8 cellular contexts compared by ENCODE assay signal in genomic region chr4:166252487-166253402, GRCh38.
DNase-seq lines count a peak whose midpoint lies in the region; ATAC-seq and TF ChIP-seq lines count a peak whose summit lies in the region.

No MANE protein-coding gene starts in this region.

- H3K4me1 ChIP-seq in IMR-90 (ENCODE audit: control insufficient read depth, insufficient read depth, low read length) (no peaks in the 10 kb centered on the region), mesendoderm (ENCODE audit: control insufficient read depth, low read depth, low read length) (no peaks in the 10 kb centered on the region)

- no peak overlapping the region for H2BK20ac ChIP-seq in IMR-90 (ENCODE audit: low read depth, low read length)

- TF ChIP-seq RAD21 in IMR-90 (IDR thresholded peaks at IDR 0.05; ENCODE audit: low read length) = no peak

- no peak overlapping the region for H2AK9ac ChIP-seq in IMR-90 (replicated peaks; ENCODE audit: low read depth, low read length, poor library complexity)

- CTCF ChIA-PET in IMR-90 (lab: Yijun Ruan, JAX) = no interaction called here

- TF ChIP-seq CTCF in IMR-90 (conservative IDR thresholded peaks at IDR 0.05; ENCODE audit: low read depth, low read length) (no peak), brain (conservative IDR thresholded peaks at IDR 0.05) (peak; percentile 32 to 50)

- POLR2A ChIA-PET in IMR-90 (lab: Charles Lee; ENCODE audit: unreplicated experiment) = no interaction called here

- no peak overlapping the region for H2BK120ac ChIP-seq in IMR-90 (ENCODE audit: low read depth, low read length)
- H2BK120ac ChIP-seq in mesendoderm (ENCODE audit: low read depth, low read length) = no peak overlapping the region

- H3K79me2 ChIP-seq in mesendoderm (ENCODE audit: control insufficient read depth, insufficient read depth, low read length) = no peaks in the 10 kb centered on the region

- H3K4me3 ChIP-seq in IMR-90 (ENCODE audit: insufficient read depth, low read depth, low read length) (no peak overlapping the region), mesendoderm (ENCODE audit: low read length) (no peak overlapping the region)

- H4K20me1 ChIP-seq in IMR-90 (ENCODE audit: insufficient read depth, low read length) = no peaks in the 10 kb centered on the region

- H3K4me3 Mint-ChIP-seq in brain = no peak overlapping the region

- H3K4me1 Mint-ChIP-seq in brain = no peaks in the 10 kb centered on the region

- H4K5ac ChIP-seq in IMR-90 (ENCODE audit: low read depth, low read length) (no peak overlapping the region), mesendoderm (ENCODE audit: low read length) (no peak overlapping the region)

- no peak for ATAC-seq in IMR-90 (ENCODE audit: low read depth)
- ATAC-seq in HG03280 (IDR thresholded peaks at IDR 0.05; ENCODE audit: unreplicated experiment) = no peak
- ATAC-seq in HG03025 (IDR thresholded peaks at IDR 0.05; ENCODE audit: low FRiP score, unreplicated experiment) = no peak
- no peak for ATAC-seq in HG03139 (IDR thresholded peaks at IDR 0.05; ENCODE audit: unreplicated experiment)

- intact Hi-C loops in IMR-90 (cut with micrococcal nuclease) = no loop called here

- no peak overlapping the region for H3K27ac Mint-ChIP-seq in brain

- H3K27ac ChIP-seq in IMR-90 (ENCODE audit: insufficient read depth, low read length) (no peak overlapping the region), mesendoderm (ENCODE audit: low read depth, low read length) (no peak overlapping the region)

- BruUV-seq in IMR-90 (replicated peaks; lab: Mats Ljungman, UMichigan) = no TSS peak

- H2AK5ac ChIP-seq in IMR-90 (ENCODE audit: low read depth, low read length) = no peak overlapping the region
- H2AK5ac ChIP-seq in mesendoderm (ENCODE audit: low read length) = no peak overlapping the region

- H3K4me2 ChIP-seq in IMR-90 (ENCODE audit: low read depth, low read length) = no peak overlapping the region
- H3K4me2 ChIP-seq in mesendoderm (ENCODE audit: low read length) = no peak overlapping the region

- no peaks in the 10 kb centered on the region for H3K9me1 ChIP-seq in IMR-90 (ENCODE audit: insufficient read depth, low read length)

- H3K27me3 ChIP-seq in IMR-90 (ENCODE audit: control insufficient read depth, insufficient read depth, low read length) (no peaks in the 10 kb centered on the region), mesendoderm (ENCODE audit: insufficient read depth, low read length, poor library complexity) (no peaks in the 10 kb centered on the region)

- no peak overlapping the region for H3K14ac ChIP-seq in IMR-90 (replicated peaks; ENCODE audit: low read depth, low read length)

- H2AFZ ChIP-seq in IMR-90 (replicated peaks; ENCODE audit: low read length, poor library complexity) = no peak overlapping the region

- H2BK15ac ChIP-seq in IMR-90 (ENCODE audit: low read depth, low read length) (no peak overlapping the region), mesendoderm (replicated peaks; ENCODE audit: low read depth) (no peak overlapping the region)

- H2BK5ac ChIP-seq in IMR-90 (ENCODE audit: low read depth, low read length, poor library complexity, severe bottlenecking) (no peak overlapping the region), mesendoderm (ENCODE audit: low read length) (no peak overlapping the region)

- H3K36me3 Mint-ChIP-seq in brain = no peaks in the 10 kb centered on the region

- no peak overlapping the region for H4K91ac ChIP-seq in IMR-90 (ENCODE audit: insufficient read depth, low read depth, low read length)

- no peak for TF ChIP-seq POLR2A in IMR-90 (IDR thresholded peaks at IDR 0.05; ENCODE audit: low read depth, low read length)

- dilution Hi-C loops in IMR-90 (cut with HindIII; ENCODE audit: low sequenced_read_pairs, unreplicated experiment) = no loop called here

- no CpG with 5 or more reads among the region's 4 CpGs for WGBS in IMR-90 (ENCODE audit: extremely low coverage in 2 of 2, insufficient read length in 1 of 2), 2 experiments
- 100% methylated on average over 2 of the region's 4 CpGs for WGBS in mesendoderm (ENCODE audit: extremely low coverage, insufficient coverage, low lambda C conversion rate)

- H3K56ac ChIP-seq in IMR-90 (ENCODE audit: extremely low read depth, insufficient read depth, low read length) = no peak overlapping the region
- no peak overlapping the region for H3K56ac ChIP-seq in mesendoderm (ENCODE audit: low read length)

- H3K9me3 ChIP-seq in IMR-90 (ENCODE audit: control insufficient read depth, insufficient read depth, low read length) = 0 out of 2 replicates have a peak, but pooled peaks cover 2% of the 10 kb centered on the region

- no peak overlapping the region for H3K23ac ChIP-seq in IMR-90 (ENCODE audit: low read depth, low read length)
- no peak overlapping the region for H3K23ac ChIP-seq in mesendoderm (ENCODE audit: low read length)

- peak; percentile 53 for DNase-seq in ELR (ENCODE audit: low read depth)
- DNase-seq in IMR-90 = no peak
- DNase-seq in mesendoderm = peak; percentile 52
- no peak for DNase-seq in GM19240 (ENCODE audit: insufficient read length, low spot score)

- no peak overlapping the region for H3K4ac ChIP-seq in IMR-90 (ENCODE audit: low read depth, low read length)
- H3K4ac ChIP-seq in mesendoderm (ENCODE audit: low read depth, low read length) = no peak overlapping the region

- H3K27me3 Mint-ChIP-seq in brain = no peaks in the 10 kb centered on the region

- no peaks in the 10 kb centered on the region for H3K9me3 Mint-ChIP-seq in brain

- no peaks in the 10 kb centered on the region for H3K36me3 ChIP-seq in IMR-90 (ENCODE audit: control insufficient read depth, insufficient read depth, low read length)
- H3K36me3 ChIP-seq in mesendoderm (ENCODE audit: control insufficient read depth, insufficient read depth, low read length) = no peaks in the 10 kb centered on the region

- H3K9ac ChIP-seq in IMR-90 (ENCODE audit: low read depth, low read length) (no peak overlapping the region), mesendoderm (ENCODE audit: low read length) (no peak overlapping the region)

- no peaks in the 10 kb centered on the region for H3K79me1 ChIP-seq in IMR-90 (ENCODE audit: low read depth in 1 of 2, low read length in 2 of 2)
- no peaks in the 10 kb centered on the region for H3K79me1 ChIP-seq in mesendoderm (ENCODE audit: low read length)

- H4K8ac ChIP-seq in IMR-90 (ENCODE audit: low read depth in 2 of 2, low read length in 2 of 2) (no peak overlapping the region), mesendoderm (ENCODE audit: low read depth, low read length) (no peak overlapping the region)

- in situ Hi-C loops in IMR-90 (cut with MboI; ENCODE audit: low sequenced_read_pairs) = no loop called here

- no peak overlapping the region for H3K18ac ChIP-seq in IMR-90 (ENCODE audit: low read depth, low read length)
- H3K18ac ChIP-seq in mesendoderm (ENCODE audit: low read length) = no peak overlapping the region

TF ChIP-seq in IMR-90, 13 proteins besides CTCF, POLR2A, EP300 and RAD21:
- TF ChIP-seq MAFK (IDR thresholded peaks at IDR 0.05; ENCODE audit: low read depth, low read length) (peak; percentile 73), FOS (IDR thresholded peaks at IDR 0.05; ENCODE audit: low read depth, low read length) (no peak)

Comparison
In these comparisons a context has a peak if more than half of its experiments do, and no peak if none do; other contexts are left out.
1. DNase-seq: peak in ELR (single experiment) and mesendoderm (single experiment); none in IMR-90 (single experiment) and GM19240 (single experiment).